In genomic region chr11:112292188-112292587, GRCh38 we compare ENCODE assay signal across 22 cellular contexts. TPM values are rescaled to one million over a fixed set of nuclear protein-coding genes. Genes with fewer than 3 reads are reported as not detected.
DNase-seq lines count a peak whose midpoint lies in the region; ATAC-seq, FAIRE-seq and TF ChIP-seq lines count a peak whose summit lies in the region.
"Had no signal": no experiment of that assay in that cellular context is flagged by ENCODE, and none has a peak within 500 bp of the region (broad histone marks: within the 10 kb centered on the region; RNA-seq: fewer than 3 reads in every experiment).

No MANE protein-coding gene starts in this region.

- H3K27ac ChIP-seq in heart right ventricle, result peak overlapping the region; percentile 7 to 88 (median 78)
- H3K27ac ChIP-seq in astrocyte (ENCODE audit: low read depth, low read length), result peak overlapping the region; percentile 78
- peak overlapping the region; percentile 33 to 44 (median 39) for H3K27ac ChIP-seq in thyroid gland
- H3K27ac ChIP-seq: adrenal gland, neural progenitor cell, prostate gland had no signal

- H3K4me3 ChIP-seq in heart right ventricle (peak overlapping the region in 3 of 10 donors; percentile 62 to 66 (median 64)), astrocyte (ENCODE audit: insufficient read depth, low read depth, low read length) (no peak overlapping the region), thyroid gland (replicated peaks in 1 of 3) (no peak overlapping the region)
- H3K4me3 ChIP-seq: adrenal gland, neural progenitor cell, prostate gland had no signal

- ATAC-seq in heart right ventricle, result no peak
- ATAC-seq in left ventricle myocardium superior, result no peak
- no peak for ATAC-seq in GM19023 (IDR thresholded peaks at IDR 0.05; ENCODE audit: unreplicated experiment)
- ATAC-seq: activated CD8-positive, alpha-beta memory T cell treated with anti-CD3 and anti-CD28 coated beads, Interleukin-2, amount 10 ng/mL, durations not matched to agents 7 days and 5 days; esophagus mucosa had no signal

- intact Hi-C loops in heart right ventricle (cut with DNase I), result loop anchor here in 5 of 10 donors (5.0 to 10.0 kb wide), 7 partner anchors 163 to 995 kb away; no protein-coding TSS in a partner anchor
- intact Hi-C loops in left ventricle myocardium superior (cut with micrococcal nuclease), result loop anchor here (10.0 kb wide), 1 partner anchor 993 kb away; no protein-coding TSS in a partner anchor
- intact Hi-C loops in thyroid gland (cut with DNase I), result no loop called here

- H3K4me2 ChIP-seq in astrocyte (ENCODE audit: low read length), result peak overlapping the region; percentile 70
- H3K4me2 ChIP-seq: neural progenitor cell had no signal

- H3K27ac Mint-ChIP-seq in astrocyte (ENCODE audit: unreplicated experiment) (no peak overlapping the region), nephron (peak overlapping the region in 2 of 3 experiments; percentile 44 to 62)
- H3K27ac Mint-ChIP-seq: activated CD8-positive, alpha-beta memory T cell treated with anti-CD3 and anti-CD28 coated beads, Interleukin-2, amount 10 ng/mL, durations not matched to agents 7 days and 5 days; neural progenitor cell had no signal

- peaks cover 0 to 13% (median 0%) of the 10 kb centered on the region in 9 donors for H3K36me3 ChIP-seq in heart right ventricle
- H3K36me3 ChIP-seq in astrocyte (ENCODE audit: insufficient read depth, low read length), result no peaks in the 10 kb centered on the region
- H3K36me3 ChIP-seq in thyroid gland, result no peaks in the 10 kb centered on the region
- H3K36me3 ChIP-seq: adrenal gland, neural progenitor cell, prostate gland had no signal

- DNase-seq in heart right ventricle (no peak), left ventricle myocardium superior (no peak), astrocyte (ENCODE audit: low read depth) (no peak), thyroid gland (no peak), NCI-H2171 treated with DMSO at 0.1 percent for 48 hours (lab: John Stamatoyannopoulos, UW) (no peak), H54 (ENCODE audit: insufficient read length, low spot score) (no peak)
- DNase-seq: activated CD4-positive, alpha-beta T cell treated with anti-CD3 and anti-CD28 coated beads for 4 hours; activated CD8-positive, alpha-beta memory T cell treated with anti-CD3 and anti-CD28 coated beads, Interleukin-2, amount 10 ng/mL, durations not matched to agents 7 days and 5 days; adrenal gland; C1 segment of cervical spinal cord; caudate nucleus; effector CD4-positive, alpha-beta T cell; NCI-H510A; stimulated activated CD8-positive, alpha-beta memory T cell treated with anti-CD3 and anti-CD28 coated beads, Interleukin-4, amount 100 ng/mL, for 48 hours; substantia nigra had no signal

- H3K9me3 Mint-ChIP-seq in astrocyte (ENCODE audit: unreplicated experiment) (no peaks in the 10 kb centered on the region), nephron (no peaks in the 10 kb centered on the region)
- H3K9me3 Mint-ChIP-seq: neural progenitor cell had no signal

- no peak for FAIRE-seq in astrocyte (lab: Jason Lieb, UNC)
- no peak for FAIRE-seq in H54 (lab: Jason Lieb, UNC)
- FAIRE-seq: D721Med had no signal

- peaks cover 16% of the 10 kb centered on the region for H3K4me1 Mint-ChIP-seq in astrocyte (ENCODE audit: low read depth, unreplicated experiment)
- H3K4me1 Mint-ChIP-seq in nephron, result peaks cover 55% of the 10 kb centered on the region

- peaks cover 0 to 46% (median 19%) of the 10 kb centered on the region in 9 donors for H3K4me1 ChIP-seq in heart right ventricle
- peaks cover 26% of the 10 kb centered on the region for H3K4me1 ChIP-seq in astrocyte (ENCODE audit: insufficient read depth, low read length)
- H3K4me1 ChIP-seq in thyroid gland, result peaks cover 8 to 26% of the 10 kb centered on the region in 2 donors
- H3K4me1 ChIP-seq: prostate gland had no signal

- H3K9me3 ChIP-seq in heart right ventricle, result no peaks in the 10 kb centered on the region
- H3K9me3 ChIP-seq in astrocyte (ENCODE audit: insufficient read depth, low read depth, low read length), result no peaks in the 10 kb centered on the region
- H3K9me3 ChIP-seq in thyroid gland, result no peaks in the 10 kb centered on the region
- H3K9me3 ChIP-seq: adrenal gland, prostate gland had no signal

- peaks cover 6% of the 10 kb centered on the region for H3K27me3 Mint-ChIP-seq in astrocyte (ENCODE audit: low read depth, unreplicated experiment)
- H3K27me3 Mint-ChIP-seq in nephron (ENCODE audit: low read depth), result peaks cover 22% of the 10 kb centered on the region

- H3K4me3 Mint-ChIP-seq in astrocyte (ENCODE audit: unreplicated experiment) (no peak overlapping the region), nephron (peak overlapping the region; percentile 31 to 74 (median 60))
- H3K4me3 Mint-ChIP-seq: activated CD8-positive, alpha-beta memory T cell treated with anti-CD3 and anti-CD28 coated beads, Interleukin-2, amount 10 ng/mL, durations not matched to agents 7 days and 5 days; neural progenitor cell had no signal

- no peak for TF ChIP-seq CTCF in heart right ventricle (IDR thresholded peaks at IDR 0.05)
- TF ChIP-seq CTCF in astrocyte (IDR thresholded peaks at IDR 0.05; ENCODE audit: insufficient read depth, low read depth, low read length), result no peak
- no peak for TF ChIP-seq CTCF in nephron (IDR thresholded peaks at IDR 0.05; ENCODE audit: unreplicated experiment in 3 of 3)
- TF ChIP-seq CTCF in thyroid gland (IDR thresholded peaks at IDR 0.05), result no peak

- H3K27me3 ChIP-seq in heart right ventricle (no peaks in the 10 kb centered on the region), astrocyte (ENCODE audit: insufficient read depth, low read length) (no peaks in the 10 kb centered on the region), thyroid gland (no peaks in the 10 kb centered on the region)
- H3K27me3 ChIP-seq: adrenal gland had no signal

- no peaks in the 10 kb centered on the region for H4K20me1 ChIP-seq in astrocyte (ENCODE audit: insufficient read depth, low read length)

- TF ChIP-seq POLR2A in thyroid gland (IDR thresholded peaks at IDR 0.05), result no peak
- no peak for TF ChIP-seq POLR2A in H54 (IDR thresholded peaks at IDR 0.05; ENCODE audit: low read depth, low read length)

- peaks cover 5% of the 10 kb centered on the region for H3K36me3 Mint-ChIP-seq in astrocyte (ENCODE audit: low read depth, unreplicated experiment)
- peaks cover 3% of the 10 kb centered on the region for H3K36me3 Mint-ChIP-seq in nephron (ENCODE audit: low read depth)
- H3K36me3 Mint-ChIP-seq: neural progenitor cell had no signal

- H2AFZ ChIP-seq in astrocyte (ENCODE audit: low read depth, low read length), result no peak overlapping the region
- H2AFZ ChIP-seq: neural progenitor cell had no signal

- H3K79me2 ChIP-seq in astrocyte (ENCODE audit: insufficient read depth, low read length), result no peaks in the 10 kb centered on the region

- peak overlapping the region; percentile 6 for H3K9ac ChIP-seq in astrocyte (ENCODE audit: low read length)
- H3K9ac ChIP-seq: neural progenitor cell had no signal

RNA-seq across cellular contexts. Expression of gene PLET1, which starts 31.5 kb away (rescaled TPM):
- total RNA-seq in heart right ventricle (not detected), left ventricle myocardium superior (not detected), astrocyte (not detected in 2 replicates), thyroid gland (not detected)
- polyA plus RNA-seq in heart right ventricle, result not detected
- total RNA-seq: activated CD8-positive, alpha-beta memory T cell treated with anti-CD3 and anti-CD28 coated beads, Interleukin-2, amount 10 ng/mL, durations not matched to agents 7 days and 5 days; adrenal gland; esophagus mucosa; glomerular endothelial cell; prostate gland had no signal
- polyA plus RNA-seq: adrenal gland had no signal
